ENCODE assay signal across 19 cellular contexts in genomic region chr7:25779002-25779546, GRCh38.
"Had no signal": no experiment of that assay in that cellular context is flagged by ENCODE, and none has a peak within 500 bp of the region (broad histone marks: within the 10 kb centered on the region; RNA-seq: fewer than 3 reads in every experiment).

No MANE protein-coding gene starts in this region.

- H3K4me3 ChIP-seq: esophagus squamous epithelium, hepatocyte, sigmoid colon had no signal

- H3K36me3 Mint-ChIP-seq: naive B cell had no signal

- H3K27me3 ChIP-seq: esophagus squamous epithelium, hepatocyte, neutrophil, sigmoid colon had no signal

- H3K36me3 ChIP-seq: esophagus squamous epithelium, neutrophil, sigmoid colon had no signal

- DNase-seq: effector memory CD8-positive, alpha-beta T cell; esophagus squamous epithelium; foreskin fibroblast; head of caudate nucleus; kidney; left cardiac atrium; left ventricle myocardium superior; mesendoderm; naive B cell; sigmoid colon; small intestine; stimulated activated CD4-positive, alpha-beta T cell treated with anti-CD3 and anti-CD28 coated beads, Interleukin-12 subunit alpha, Interleukin-12 subunit beta, amount 100 ng/mL, for 4 hours; stimulated activated naive CD4-positive, alpha-beta T cell treated with Interleukin-2 at 50 U/mL for 16 hours; trophoblast cell had no signal

- H3K4me1 Mint-ChIP-seq: naive B cell had no signal

- H3K27ac ChIP-seq: epithelial cell of prostate, esophagus squamous epithelium, hepatocyte, neutrophil, sigmoid colon had no signal

- H3K4me3 Mint-ChIP-seq: dendritic cell treated with granulocyte-macrophage colony-stimulating factor and Interleukin-4, amounts not matched to agents 40 ng/mL and 50 ng/mL, for 4 days; effector memory CD8-positive, alpha-beta T cell; naive B cell; nephron had no signal

- H3K27ac Mint-ChIP-seq: dendritic cell treated with granulocyte-macrophage colony-stimulating factor and Interleukin-4, amounts not matched to agents 40 ng/mL and 50 ng/mL, for 4 days; effector memory CD8-positive, alpha-beta T cell; naive B cell had no signal

- H3K9me3 Mint-ChIP-seq: dendritic cell treated with granulocyte-macrophage colony-stimulating factor and Interleukin-4, amounts not matched to agents 40 ng/mL and 50 ng/mL, for 4 days; nephron had no signal

- H3K9me3 ChIP-seq: esophagus squamous epithelium, neutrophil, sigmoid colon had no signal

- H3K27me3 Mint-ChIP-seq: dendritic cell treated with granulocyte-macrophage colony-stimulating factor and Interleukin-4, amounts not matched to agents 40 ng/mL and 50 ng/mL, for 4 days had no signal
